6 cellular contexts compared by ENCODE assay signal in the genomic region with DNA sequence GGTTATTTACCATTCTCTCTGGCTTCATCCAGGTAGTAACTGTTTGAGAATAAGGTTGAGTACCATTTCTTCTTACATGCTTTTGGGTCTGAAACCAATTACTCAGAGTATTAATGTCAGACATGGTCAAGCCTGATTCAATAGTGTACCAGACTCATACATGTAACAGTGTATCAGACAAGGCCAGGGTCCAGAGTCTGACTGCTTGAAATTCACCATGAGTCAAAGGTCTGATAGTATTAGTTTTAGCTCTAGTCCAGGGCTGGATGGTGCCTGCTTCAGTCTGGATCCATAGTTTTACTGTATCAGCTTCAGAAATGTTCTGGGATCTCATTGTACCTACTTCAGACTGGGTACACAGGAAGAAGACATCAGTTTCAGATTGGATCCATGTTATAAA.
"Had no signal": no experiment of that assay in that cellular context is flagged by ENCODE, and none has a peak within 500 bp of the region (broad histone marks: within the 10 kb centered on the region; RNA-seq: fewer than 3 reads in every experiment).

No MANE protein-coding gene starts in this region.

- FAIRE-seq: HepG2, HTR-8/SVneo, K562 had no signal

- DNase-seq: IMR-90, KBM-7, KG1 had no signal

- ATAC-seq: HepG2, K562 had no signal
